Comparison of ENCODE assay signal across 12 cellular contexts in genomic region chr1:101407505-101408211, GRCh38.
DNase-seq lines count a peak whose midpoint lies in the region; ATAC-seq, FAIRE-seq and TF ChIP-seq lines count a peak whose summit lies in the region.
"Had no signal": no experiment of that assay in that cellular context is flagged by ENCODE, and none has a peak within 500 bp of the region (broad histone marks: within the 10 kb centered on the region; RNA-seq: fewer than 3 reads in every experiment).

No MANE protein-coding gene starts in this region.

- ATAC-seq in GM19463 (IDR thresholded peaks at IDR 0.05; ENCODE audit: unreplicated experiment) (peak; percentile 65), HG03039 (IDR thresholded peaks at IDR 0.05; ENCODE audit: unreplicated experiment) (peak; percentile 72), omental fat pad (ENCODE audit: low FRiP score) (no peak)

- peak; percentile 20 for DNase-seq in GM12892 (ENCODE audit: insufficient read length)
- peak; percentile 64 for DNase-seq in OCI-M1 (lab: John Stamatoyannopoulos, UW)
- no peak for DNase-seq in NCI-H748 treated with DMSO at 0.1 percent for 48 hours (lab: John Stamatoyannopoulos, UW)
- DNase-seq in omental fat pad (ENCODE audit: low spot score) = no peak
- DNase-seq in DMS114 treated with DMSO at 0.1 percent for 48 hours (lab: John Stamatoyannopoulos, UW; ENCODE audit: unreplicated experiment) = no peak
- DNase-seq in cardiac septum (ENCODE audit: low spot score) = no peak
- DNase-seq: activated naive CD8-positive, alpha-beta T cell treated with anti-CD3 and anti-CD28 coated beads, Interleukin-2, amount 10 ng/mL, durations not matched to agents 7 days and 5 days; NCI-H345; posterior cingulate gyrus had no signal

- intact Hi-C loops in cardiac septum (cut with DNase I) = no loop called here

- peak; percentile 99 for FAIRE-seq in GM12892 (lab: Jason Lieb, UNC)
- FAIRE-seq: endometrium had no signal

- peak; percentile 89 for TF ChIP-seq POLR2A in GM12892 (IDR thresholded peaks at IDR 0.05; ENCODE audit: low read depth, low read length)

- no peak for TF ChIP-seq CTCF in omental fat pad (IDR thresholded peaks at IDR 0.05)

Comparison
In these comparisons a context has a peak if more than half of its experiments do, and no peak if none do; other contexts are left out.
1. DNase-seq: peak in GM12892 (single experiment) and OCI-M1 (single experiment); none in NCI-H748 treated with DMSO at 0.1 percent for 48 hours (single experiment), omental fat pad (single experiment), DMS114 treated with DMSO at 0.1 percent for 48 hours (single experiment) and cardiac septum (single experiment).